Comparison of ENCODE assay signal across 8 cellular contexts in genomic region chr17:28982191-28982793, GRCh38. TPM values are rescaled to one million over a fixed set of nuclear protein-coding genes. Genes with fewer than 3 reads are reported as not detected.
DNase-seq lines count a peak whose midpoint lies in the region; FAIRE-seq and TF ChIP-seq lines count a peak whose summit lies in the region.

No MANE protein-coding gene starts in this region.

- POLR2A ChIA-PET in CD4-positive, alpha-beta memory T cell (lab: Charles Lee; ENCODE audit: partially characterized antibody), result no interaction called here
- POLR2A ChIA-PET in endothelial cell of umbilical vein (lab: Charles Lee) (interaction anchor here (0.6 kb wide), 1 partner anchor 550 kb away, joined by 6 read pairs; no protein-coding TSS in a partner anchor), Caco-2 (lab: Charles Lee) (no interaction called here)

- BruUV-seq in endothelial cell of umbilical vein (replicated peaks; lab: Mats Ljungman, UMichigan) (no TSS peak), Caco-2 (replicated peaks; lab: Mats Ljungman, UMichigan) (no TSS peak)

- peak overlapping the region; percentile 93 to 98 (median 98) for H3K27ac Mint-ChIP-seq in CD4-positive, alpha-beta memory T cell
- H3K27ac Mint-ChIP-seq in IgD-negative memory B cell (peak overlapping the region; percentile 48 to 91 (median 67)), Caco-2 (ENCODE audit: unreplicated experiment) (no peak overlapping the region)

- FAIRE-seq in endothelial cell of umbilical vein (lab: Jason Lieb, UNC) (peak; percentile 83), H54 (lab: Jason Lieb, UNC) (no peak)

- H3K4me1 Mint-ChIP-seq in CD4-positive, alpha-beta memory T cell, result peaks cover 18 to 27% (median 20%) of the 10 kb centered on the region in 4 donors
- H3K4me1 Mint-ChIP-seq in IgD-negative memory B cell, result peaks cover 10 to 16% (median 14%) of the 10 kb centered on the region in 3 donors
- no peaks in the 10 kb centered on the region for H3K4me1 Mint-ChIP-seq in Caco-2 (ENCODE audit: low read depth, unreplicated experiment)

- DNase-seq in CD4-positive, alpha-beta memory T cell, result peak; percentile 74 to 88 (median 80)
- peak; percentile 22 to 27 for DNase-seq in activated CD4-positive, alpha-beta T cell treated with anti-CD3 and anti-CD28 coated beads, Interleukin-2, amount 50 U/mL, for 48 hours
- DNase-seq in endothelial cell of umbilical vein (ENCODE audit: low read depth, low spot score) (peak; percentile 75), NCI-H226 (no peak), Caco-2 (no peak), H54 (ENCODE audit: insufficient read length, low spot score) (no peak)
- peak; percentile 11 for DNase-seq in stimulated activated CD4-positive, alpha-beta T cell treated with anti-CD3 and anti-CD28 coated beads, Interleukin-4, amount 100 ng/mL, for 1 hour

- H3K36me3 ChIP-seq in CD4-positive, alpha-beta memory T cell (ENCODE audit: insufficient read depth, low read length), result no peaks in the 10 kb centered on the region
- H3K36me3 ChIP-seq in endothelial cell of umbilical vein (ENCODE audit: control insufficient read depth in 2 of 2, extremely low read depth in 1 of 2, insufficient read depth in 2 of 2, low read length in 2 of 2) (no peaks in the 10 kb centered on the region), Caco-2 (ENCODE audit: control insufficient read depth, insufficient read depth, low read length) (no peaks in the 10 kb centered on the region)

- H3K4me2 ChIP-seq in endothelial cell of umbilical vein (ENCODE audit: insufficient read depth, low read length), result peak overlapping the region; percentile 4

- H3K9me1 ChIP-seq in endothelial cell of umbilical vein (replicated peaks; ENCODE audit: control insufficient read depth, extremely low read depth, insufficient read depth, low read length), result no peaks in the 10 kb centered on the region

- H3K79me2 ChIP-seq in endothelial cell of umbilical vein (ENCODE audit: control insufficient read depth, insufficient read depth, low read length), result no peaks in the 10 kb centered on the region

- dilution Hi-C loops in endothelial cell of umbilical vein (cut with MboI; ENCODE audit: extremely low pct_ligation_motif_present, low sequenced_read_pairs), result no loop called here

- peaks cover 0 to under 1% of the 10 kb centered on the region in 2 donors for H3K27me3 Mint-ChIP-seq in CD4-positive, alpha-beta memory T cell
- H3K27me3 Mint-ChIP-seq in IgD-negative memory B cell (peaks cover 3% of the 10 kb centered on the region), Caco-2 (ENCODE audit: insufficient read depth, unreplicated experiment) (peaks cover 9% of the 10 kb centered on the region)

- CTCF ChIA-PET in CD4-positive, alpha-beta memory T cell (lab: Charles Lee; ENCODE audit: partially characterized antibody), result interaction anchor here (4.2 kb wide), 1 partner anchor 17 kb away, joined by 22 read pairs; no protein-coding TSS in a partner anchor
- CTCF ChIA-PET in endothelial cell of umbilical vein (lab: Charles Lee), result interaction anchor here (0.7 to 4.4 kb wide), 5 partner anchors 17 to 135 kb away, joined by 3 to 25 read pairs (median 4); no protein-coding TSS in a partner anchor
- CTCF ChIA-PET in Caco-2 (lab: Charles Lee), result interaction anchor here (1.4 kb wide), 1 partner anchor 135 kb away, joined by 4 read pairs; no protein-coding TSS in a partner anchor

- peak overlapping the region in 7 of 8 donors; percentile 50 to 83 (median 67) for H3K4me3 Mint-ChIP-seq in CD4-positive, alpha-beta memory T cell
- peak overlapping the region in 3 of 4 donors; percentile 44 to 68 (median 56) for H3K4me3 Mint-ChIP-seq in IgD-negative memory B cell
- H3K4me3 Mint-ChIP-seq in Caco-2 (ENCODE audit: unreplicated experiment), result no peak overlapping the region

- no peak for TF ChIP-seq CTCF in endothelial cell of umbilical vein (IDR thresholded peaks at IDR 0.05; ENCODE audit: extremely low read depth in 1 of 2, insufficient read depth in 1 of 2, low read depth in 1 of 2, low read length in 2 of 2)
- no peak for TF ChIP-seq CTCF in Caco-2 (IDR thresholded peaks at IDR 0.05; ENCODE audit: insufficient read depth in 1 of 2, low read depth in 1 of 2, low read length in 1 of 2, severe bottlenecking in 1 of 2, unreplicated experiment in 1 of 2)

- no peaks in the 10 kb centered on the region for H3K9me3 ChIP-seq in CD4-positive, alpha-beta memory T cell (ENCODE audit: control insufficient read depth in 1 of 2, low read length in 2 of 2)
- H3K9me3 ChIP-seq in endothelial cell of umbilical vein (replicated peaks; ENCODE audit: control insufficient read depth, insufficient read depth, low read length) (no peaks in the 10 kb centered on the region), Caco-2 (no peaks in the 10 kb centered on the region)

- no peaks in the 10 kb centered on the region for H3K36me3 Mint-ChIP-seq in CD4-positive, alpha-beta memory T cell
- H3K36me3 Mint-ChIP-seq in IgD-negative memory B cell (no peaks in the 10 kb centered on the region), Caco-2 (ENCODE audit: insufficient read depth, unreplicated experiment) (no peaks in the 10 kb centered on the region)

- H3K4me3 ChIP-seq in CD4-positive, alpha-beta memory T cell (ENCODE audit: low read length in 2 of 2), result no peak overlapping the region
- H3K4me3 ChIP-seq in endothelial cell of umbilical vein (replicated peaks in 1 of 3; ENCODE audit: insufficient read depth in 1 of 3, low read depth in 1 of 3, low read length in 3 of 3), result no peak overlapping the region
- H3K4me3 ChIP-seq in Caco-2 (ENCODE audit: low read depth, low read length), result no peak overlapping the region

- peaks cover 0 to 2% (median 0%) of the 10 kb centered on the region in 8 donors for H3K9me3 Mint-ChIP-seq in CD4-positive, alpha-beta memory T cell
- H3K9me3 Mint-ChIP-seq in IgD-negative memory B cell, result no peaks in the 10 kb centered on the region
- no peaks in the 10 kb centered on the region for H3K9me3 Mint-ChIP-seq in Caco-2 (ENCODE audit: unreplicated experiment)

- H2AFZ ChIP-seq in endothelial cell of umbilical vein (ENCODE audit: low read depth, low read length), result no peak overlapping the region

- H3K27ac ChIP-seq in CD4-positive, alpha-beta memory T cell (ENCODE audit: low read depth, low read length), result peak overlapping the region; percentile 48
- H3K27ac ChIP-seq in endothelial cell of umbilical vein (ENCODE audit: insufficient read depth, low read depth, low read length), result peak overlapping the region; percentile 53

- no peak overlapping the region for H3K9ac ChIP-seq in endothelial cell of umbilical vein (replicated peaks; ENCODE audit: extremely low read depth, insufficient read depth, low read length)

- H3K4me1 ChIP-seq in CD4-positive, alpha-beta memory T cell (ENCODE audit: insufficient read depth, low read length), result peaks cover 26% of the 10 kb centered on the region
- peaks cover 17% of the 10 kb centered on the region for H3K4me1 ChIP-seq in endothelial cell of umbilical vein (ENCODE audit: control insufficient read depth, extremely low read depth, insufficient read depth, low read length)
- no peaks in the 10 kb centered on the region for H3K4me1 ChIP-seq in Caco-2

- TF ChIP-seq POLR2A in endothelial cell of umbilical vein (IDR thresholded peaks at IDR 0.05; ENCODE audit: low read depth, low read length) (no peak), H54 (IDR thresholded peaks at IDR 0.05; ENCODE audit: low read depth, low read length) (no peak)

- no peaks in the 10 kb centered on the region for H3K27me3 ChIP-seq in CD4-positive, alpha-beta memory T cell (ENCODE audit: insufficient read depth, low read length)
- H3K27me3 ChIP-seq in endothelial cell of umbilical vein (ENCODE audit: control insufficient read depth in 2 of 2, insufficient read depth in 2 of 2, low read length in 2 of 2), result peaks cover 0 to 6% of the 10 kb centered on the region in 2 experiments
- H3K27me3 ChIP-seq in Caco-2 (replicated peaks; ENCODE audit: control insufficient read depth, insufficient read depth, low read length), result no peaks in the 10 kb centered on the region; the same call in 1 of the 2 replicates

- intact Hi-C loops in CD4-positive, alpha-beta memory T cell (cut with micrococcal nuclease), result no loop called here
- intact Hi-C loops in endothelial cell of umbilical vein (cut with micrococcal nuclease), result no loop called here
- intact Hi-C loops in Caco-2 (cut with micrococcal nuclease; ENCODE audit: unreplicated experiment), result loop anchor here (10.0 kb wide), 1 partner anchor 263 kb away; the partner anchor contains the start of gene CRYBA1

- no peaks in the 10 kb centered on the region for H4K20me1 ChIP-seq in endothelial cell of umbilical vein (replicated peaks; ENCODE audit: control insufficient read depth, extremely low read depth, insufficient read depth, low read length)

TF ChIP-seq in endothelial cell of umbilical vein, 7 proteins besides CTCF, POLR2A, EP300 and RAD21 (continues in another document):
- TF ChIP-seq EZH2 (IDR thresholded peaks at IDR 0.05; ENCODE audit: borderline replicate concordance, low read depth, low read length, severe bottlenecking), result no peak
- TF ChIP-seq FOS (IDR thresholded peaks at IDR 0.05; ENCODE audit: borderline replicate concordance, insufficient read depth, low read length), result peak; percentile 82

RNA-seq across cellular contexts. Expression of gene SEZ6, which starts 23.5 kb away (rescaled TPM):
- total RNA-seq in CD4-positive, alpha-beta memory T cell, result not detected
- under 1 TPM; 0.41 to 0.81 TPM for polyA plus RNA-seq in CD4-positive, alpha-beta memory T cell
- polyA plus RNA-seq in IgD-negative memory B cell, result 1.3 TPM
- not detected in 2 replicates for total RNA-seq in endothelial cell of umbilical vein
- not detected in 2 replicates for polyA plus RNA-seq in endothelial cell of umbilical vein
- polyA plus RNA-seq in endothelial cell of umbilical vein (2011; cell fraction: cytosol; rRNA removed), result not detected in 2 replicates
- polyA plus RNA-seq in endothelial cell of umbilical vein (2011; cell fraction: nucleus; rRNA removed), result not detected in 2 replicates
- not detected in 2 replicates for polyA plus RNA-seq in endothelial cell of umbilical vein (2012)
- not detected in 2 replicates for polyA minus RNA-seq in endothelial cell of umbilical vein
- not detected for polyA minus RNA-seq in endothelial cell of umbilical vein (2011; cell fraction: cytosol; rRNA and poly(A)+ RNA removed)
- not detected in 2 replicates for polyA minus RNA-seq in endothelial cell of umbilical vein (2011; cell fraction: nucleus; rRNA and poly(A)+ RNA removed)
- total RNA-seq in Caco-2 (2022), result not detected in 2 replicates

RNA-seq across cellular contexts. Expression of gene PHF12, which starts 31.0 kb away (rescaled TPM):
- total RNA-seq in CD4-positive, alpha-beta memory T cell, result 100 to 1,000 TPM; 125 to 135 TPM
- polyA plus RNA-seq in CD4-positive, alpha-beta memory T cell, result 10 to 100 TPM in 1 of 2 donors, 1 to 10 TPM in 1; 5.0 to 12.7 TPM
- polyA plus RNA-seq in IgD-negative memory B cell, result 11.6 TPM
- 36.4 and 44.2 TPM in 2 replicates for total RNA-seq in endothelial cell of umbilical vein
- 24.3 and 26.6 TPM in 2 replicates for polyA plus RNA-seq in endothelial cell of umbilical vein
- polyA plus RNA-seq in endothelial cell of umbilical vein (2011; cell fraction: cytosol; rRNA removed), result 19.5 and 23.3 TPM in 2 replicates
- 50.6 and 57.4 TPM in 2 replicates for polyA plus RNA-seq in endothelial cell of umbilical vein (2011; cell fraction: nucleus; rRNA removed)
- polyA plus RNA-seq in endothelial cell of umbilical vein (2012), result 25.2 and 26.2 TPM in 2 replicates
- polyA minus RNA-seq in endothelial cell of umbilical vein, result 31.8 and 35.6 TPM in 2 replicates
- polyA minus RNA-seq in endothelial cell of umbilical vein (2011; cell fraction: cytosol; rRNA and poly(A)+ RNA removed), result 16.9 TPM
- 31.7 and 34.7 TPM in 2 replicates for polyA minus RNA-seq in endothelial cell of umbilical vein (2011; cell fraction: nucleus; rRNA and poly(A)+ RNA removed)
- 49.9 and 56.5 TPM in 2 replicates for total RNA-seq in Caco-2 (2022)

Comparison
In these comparisons a context has a peak if more than half of its experiments do, and no peak if none do; other contexts are left out.
1. DNase-seq: peak in CD4-positive, alpha-beta memory T cell (5 of 5), activated CD4-positive, alpha-beta T cell treated with anti-CD3 and anti-CD28 coated beads, Interleukin-2, amount 50 U/mL, for 48 hours (2 of 2), endothelial cell of umbilical vein (single experiment) and stimulated activated CD4-positive, alpha-beta T cell treated with anti-CD3 and anti-CD28 coated beads, Interleukin-4, amount 100 ng/mL, for 1 hour (single experiment); none in NCI-H226 (single experiment), Caco-2 (0 of 2) and H54 (single experiment).